Comparison of ENCODE assay signal across 9 cellular contexts in genomic region chr1:234543442-234544093, GRCh38.
DNase-seq lines count a peak whose midpoint lies in the region; ATAC-seq and TF ChIP-seq lines count a peak whose summit lies in the region.
"Had no signal": no experiment of that assay in that cellular context is flagged by ENCODE, and none has a peak within 500 bp of the region (broad histone marks: within the 10 kb centered on the region; RNA-seq: fewer than 3 reads in every experiment).

No MANE protein-coding gene starts in this region.

- no peaks in the 10 kb centered on the region for H3K36me3 Mint-ChIP-seq in activated CD4-positive, alpha-beta T cell treated with anti-CD3 and anti-CD28 coated beads for 36 hours (ENCODE audit: low read depth)

- H3K27me3 ChIP-seq in transverse colon, result no peaks in the 10 kb centered on the region
- H3K27me3 ChIP-seq: SJSA1 had no signal

- POLR2A ChIA-PET in activated CD4-positive, alpha-beta T cell treated with anti-CD3 and anti-CD28 coated beads for 36 hours (lab: Charles Lee), result no interaction called here

- H3K27ac Mint-ChIP-seq in activated CD4-positive, alpha-beta T cell treated with anti-CD3 and anti-CD28 coated beads for 36 hours, result peak overlapping the region; percentile 61

- H3K4me3 ChIP-seq in mesodermal cell (ENCODE audit: extremely low read depth, insufficient read depth, low read length, poor library complexity, severe bottlenecking) (no peak overlapping the region), transverse colon (no peak overlapping the region)
- H3K4me3 ChIP-seq: SJSA1 had no signal

- no peaks in the 10 kb centered on the region for H3K36me3 ChIP-seq in mesodermal cell (ENCODE audit: control insufficient read depth, insufficient read depth, low read length)
- no peaks in the 10 kb centered on the region for H3K36me3 ChIP-seq in transverse colon
- H3K36me3 ChIP-seq: SJSA1 had no signal

- peaks cover 23% of the 10 kb centered on the region for H3K4me1 Mint-ChIP-seq in activated CD4-positive, alpha-beta T cell treated with anti-CD3 and anti-CD28 coated beads for 36 hours

- no peak for ATAC-seq in activated CD4-positive, alpha-beta T cell treated with anti-CD3 and anti-CD28 coated beads for 36 hours
- no peak for ATAC-seq in HG03196 (IDR thresholded peaks at IDR 0.05; ENCODE audit: unreplicated experiment)

- no peak for TF ChIP-seq POLR2A in transverse colon (IDR thresholded peaks at IDR 0.05)

- peak overlapping the region; percentile 92 for H3K27ac ChIP-seq in cingulate gyrus (ENCODE audit: low read depth, low read length)
- H3K27ac ChIP-seq in mesodermal cell (ENCODE audit: low read depth, low read length, severe bottlenecking), result peak overlapping the region; percentile 86
- H3K27ac ChIP-seq in transverse colon, result peak overlapping the region; percentile 72 to 93 (median 83)
- H3K27ac ChIP-seq: SJSA1 had no signal

- 91 to 94% methylated on average over 5 to 7 of the region's 8 CpGs for WGBS in mesodermal cell (ENCODE audit: insufficient coverage in 2 of 2), 2 experiments
- 66 to 80% methylated on average over 1 to 8 of the region's 8 CpGs for WGBS in transverse colon (ENCODE audit: low coverage in 1 of 2), 2 donors

- no peak for TF ChIP-seq EP300 in transverse colon (IDR thresholded peaks at IDR 0.05; ENCODE audit: low read depth)

- CTCF ChIA-PET in activated CD4-positive, alpha-beta T cell treated with anti-CD3 and anti-CD28 coated beads for 36 hours (lab: Charles Lee), result interaction anchor here (0.6 to 1.1 kb wide), 9 partner anchors 22 to 1515 kb away, joined by 3 to 5 read pairs (median 4); no protein-coding TSS in a partner anchor

- no peak for DNase-seq in activated CD4-positive, alpha-beta T cell treated with anti-CD3 and anti-CD28 coated beads for 36 hours
- no peak for DNase-seq in activated CD4-positive, alpha-beta T cell treated with anti-CD3 and anti-CD28 coated beads for 4 hours
- DNase-seq in transverse colon (peak; percentile 30), epidermal melanocyte (ENCODE audit: insufficient read length, low spot score) (no peak), KBM-7 (no peak)

- TF ChIP-seq CTCF in transverse colon (IDR thresholded peaks at IDR 0.05), result peak in 2 of 5 experiments; percentile 17 to 36

- no peaks in the 10 kb centered on the region for H3K27me3 Mint-ChIP-seq in activated CD4-positive, alpha-beta T cell treated with anti-CD3 and anti-CD28 coated beads for 36 hours

- H3K9me3 ChIP-seq in mesodermal cell (ENCODE audit: control insufficient read depth, low read length) (no peaks in the 10 kb centered on the region), transverse colon (no peaks in the 10 kb centered on the region)
- H3K9me3 ChIP-seq: SJSA1 had no signal

- H3K9me3 Mint-ChIP-seq in activated CD4-positive, alpha-beta T cell treated with anti-CD3 and anti-CD28 coated beads for 36 hours (ENCODE audit: low read depth), result no peaks in the 10 kb centered on the region

- H3K4me3 Mint-ChIP-seq in activated CD4-positive, alpha-beta T cell treated with anti-CD3 and anti-CD28 coated beads for 36 hours, result no peak overlapping the region

- in situ Hi-C loops in transverse colon (cut with MboI; ENCODE audit: low pct_ligation_motif_present in 1 of 4, low pct_unique_long_range_greater_than_20kb in 1 of 4, low sequenced_read_pairs in 3 of 4) (loop anchor here in 1 of 4 donors (10.0 kb wide), 1 partner anchor 51 kb away; no protein-coding TSS in a partner anchor), KBM-7 (cut with MboI; ENCODE audit: low pct_unique_long_range_greater_than_20kb, low sequenced_read_pairs) (no loop called here)

- intact Hi-C loops in activated CD4-positive, alpha-beta T cell treated with anti-CD3 and anti-CD28 coated beads for 36 hours (cut with DNase I, micrococcal nuclease), result loop anchor here in 1 of 2 experiments (5.0 kb wide), 1 partner anchor 41 kb away; no protein-coding TSS in a partner anchor
- intact Hi-C loops in transverse colon (cut with DNase I; ENCODE audit: low total_unique reads), result loop anchor here (5.0 kb wide), 1 partner anchor 59 kb away; no protein-coding TSS in a partner anchor

- H3K4me1 ChIP-seq in mesodermal cell (ENCODE audit: control insufficient read depth, insufficient read depth, low read length, poor library complexity, severe bottlenecking) (peaks cover 16% of the 10 kb centered on the region), transverse colon (peaks cover 36 to 48% (median 40%) of the 10 kb centered on the region in 4 donors)
